22 cellular contexts compared by ENCODE assay signal in genomic region chr17:5121186-5121841, GRCh38. TPM values are rescaled to one million over a fixed set of nuclear protein-coding genes. Genes with fewer than 3 reads are reported as not detected.
DNase-seq lines count a peak whose midpoint lies in the region; ATAC-seq and TF ChIP-seq lines count a peak whose summit lies in the region.
"Had no signal": no experiment of that assay in that cellular context is flagged by ENCODE, and none has a peak within 500 bp of the region (broad histone marks: within the 10 kb centered on the region; RNA-seq: fewer than 3 reads in every experiment).

No MANE protein-coding gene starts in this region.

- H3K27me3 ChIP-seq in naive thymus-derived CD4-positive, alpha-beta T cell (ENCODE audit: control insufficient read depth in 2 of 2, insufficient read depth in 2 of 2, low read length in 2 of 2): no peaks in the 10 kb centered on the region

- H3K27me3 Mint-ChIP-seq in activated CD4-positive, alpha-beta T cell treated with anti-CD3 and anti-CD28 coated beads, Interleukin-2, amount 10 ng/mL, durations not matched to agents 24 days and 14 days: peaks cover 42% of the 10 kb centered on the region
- H3K27me3 Mint-ChIP-seq in brain: peaks cover 25% of the 10 kb centered on the region
- peaks cover 46 to 62% (median 50%) of the 10 kb centered on the region in 5 donors for H3K27me3 Mint-ChIP-seq in naive thymus-derived CD4-positive, alpha-beta T cell
- H3K27me3 Mint-ChIP-seq in stimulated activated memory B cell treated with anti-CD40 and anti-IgM and Interleukin-4, amounts not matched to agents 10 μg/mL and 1 μg/mL and 100 μg/mL, for 72 hours: peaks cover 65% of the 10 kb centered on the region

- no peaks in the 10 kb centered on the region for H3K36me3 ChIP-seq in naive thymus-derived CD4-positive, alpha-beta T cell (ENCODE audit: control insufficient read depth in 2 of 3, insufficient read depth in 3 of 3, low read length in 3 of 3)

- no peak overlapping the region for H3K4me3 ChIP-seq in naive thymus-derived CD4-positive, alpha-beta T cell (ENCODE audit: low read length)
- H3K4me3 ChIP-seq: SK-N-MC had no signal

- H3K9me3 Mint-ChIP-seq in activated CD4-positive, alpha-beta T cell treated with anti-CD3 and anti-CD28 coated beads, Interleukin-2, amount 10 ng/mL, durations not matched to agents 24 days and 14 days: no peaks in the 10 kb centered on the region
- peaks cover 0 to 10% (median 5%) of the 10 kb centered on the region in 5 experiments for H3K9me3 Mint-ChIP-seq in brain
- H3K9me3 Mint-ChIP-seq in naive thymus-derived CD4-positive, alpha-beta T cell: peaks cover 0 to 15% (median 2%) of the 10 kb centered on the region in 11 donors
- H3K9me3 Mint-ChIP-seq in stimulated activated memory B cell treated with anti-CD40 and anti-IgM and Interleukin-4, amounts not matched to agents 10 μg/mL and 1 μg/mL and 100 μg/mL, for 72 hours: no peaks in the 10 kb centered on the region
- H3K9me3 Mint-ChIP-seq: activated CD8-positive, alpha-beta T cell treated with anti-CD3 and anti-CD28 coated beads for 36 hours had no signal

- TF ChIP-seq CTCF in brain (conservative IDR thresholded peaks at IDR 0.05): no peak

- H3K4me1 Mint-ChIP-seq in activated CD4-positive, alpha-beta T cell treated with anti-CD3 and anti-CD28 coated beads, Interleukin-2, amount 10 ng/mL, durations not matched to agents 24 days and 14 days: no peaks in the 10 kb centered on the region
- peaks cover 18% of the 10 kb centered on the region for H3K4me1 Mint-ChIP-seq in brain
- peaks cover 0 to 11% (median 5%) of the 10 kb centered on the region in 7 donors for H3K4me1 Mint-ChIP-seq in naive thymus-derived CD4-positive, alpha-beta T cell
- H3K4me1 Mint-ChIP-seq in stimulated activated memory B cell treated with anti-CD40 and anti-IgM and Interleukin-4, amounts not matched to agents 10 μg/mL and 1 μg/mL and 100 μg/mL, for 72 hours: peaks cover 11% of the 10 kb centered on the region

- no peak for ATAC-seq in naive thymus-derived CD4-positive, alpha-beta T cell
- no peak for ATAC-seq in stimulated activated memory B cell treated with anti-CD40 and anti-IgM and Interleukin-4, amounts not matched to agents 10 μg/mL and 1 μg/mL and 100 μg/mL, for 72 hours
- no peak for ATAC-seq in GM18502 (IDR thresholded peaks at IDR 0.05; ENCODE audit: poor library complexity, unreplicated experiment)
- ATAC-seq in HG02840 (IDR thresholded peaks at IDR 0.05; ENCODE audit: low FRiP score, unreplicated experiment): no peak
- ATAC-seq: activated CD8-positive, alpha-beta T cell treated with anti-CD3 and anti-CD28 coated beads for 36 hours; HepG2; left ventricle myocardium superior; right cardiac atrium had no signal

- intact Hi-C loops in activated CD4-positive, alpha-beta T cell treated with anti-CD3 and anti-CD28 coated beads, Interleukin-2, amount 10 ng/mL, durations not matched to agents 24 days and 14 days (cut with micrococcal nuclease): no loop called here
- intact Hi-C loops in naive thymus-derived CD4-positive, alpha-beta T cell (cut with micrococcal nuclease): no loop called here

- POLR2A ChIA-PET in naive thymus-derived CD4-positive, alpha-beta T cell (lab: Charles Lee): no interaction called here

- no peaks in the 10 kb centered on the region for H3K4me1 ChIP-seq in naive thymus-derived CD4-positive, alpha-beta T cell (ENCODE audit: control insufficient read depth in 2 of 2, insufficient read depth in 2 of 2, low read length in 2 of 2)

- H3K36me3 Mint-ChIP-seq in activated CD4-positive, alpha-beta T cell treated with anti-CD3 and anti-CD28 coated beads, Interleukin-2, amount 10 ng/mL, durations not matched to agents 24 days and 14 days (ENCODE audit: low read depth): no peaks in the 10 kb centered on the region
- H3K36me3 Mint-ChIP-seq in brain: no peaks in the 10 kb centered on the region
- peaks cover 0 to 8% (median 2%) of the 10 kb centered on the region in 5 donors for H3K36me3 Mint-ChIP-seq in naive thymus-derived CD4-positive, alpha-beta T cell
- no peaks in the 10 kb centered on the region for H3K36me3 Mint-ChIP-seq in stimulated activated memory B cell treated with anti-CD40 and anti-IgM and Interleukin-4, amounts not matched to agents 10 μg/mL and 1 μg/mL and 100 μg/mL, for 72 hours

- H3K27ac ChIP-seq in naive thymus-derived CD4-positive, alpha-beta T cell (ENCODE audit: low read depth, low read length): no peak overlapping the region
- H3K27ac ChIP-seq: SK-N-MC had no signal

- H3K4me3 Mint-ChIP-seq in activated CD4-positive, alpha-beta T cell treated with anti-CD3 and anti-CD28 coated beads, Interleukin-2, amount 10 ng/mL, durations not matched to agents 24 days and 14 days: peak overlapping the region; percentile 39
- H3K4me3 Mint-ChIP-seq in brain: peak overlapping the region in 4 of 5 experiments; percentile 28 to 66 (median 54)
- peak overlapping the region in 7 of 10 donors; percentile 11 to 77 (median 61) for H3K4me3 Mint-ChIP-seq in naive thymus-derived CD4-positive, alpha-beta T cell
- peak overlapping the region; percentile 19 for H3K4me3 Mint-ChIP-seq in stimulated activated memory B cell treated with anti-CD40 and anti-IgM and Interleukin-4, amounts not matched to agents 10 μg/mL and 1 μg/mL and 100 μg/mL, for 72 hours
- H3K4me3 Mint-ChIP-seq: activated CD8-positive, alpha-beta T cell treated with anti-CD3 and anti-CD28 coated beads for 36 hours had no signal

- no peak overlapping the region for H3K27ac Mint-ChIP-seq in activated CD4-positive, alpha-beta T cell treated with anti-CD3 and anti-CD28 coated beads, Interleukin-2, amount 10 ng/mL, durations not matched to agents 24 days and 14 days
- H3K27ac Mint-ChIP-seq in brain: peak overlapping the region in 1 of 5 experiments; percentile 79
- no peak overlapping the region for H3K27ac Mint-ChIP-seq in naive thymus-derived CD4-positive, alpha-beta T cell
- no peak overlapping the region for H3K27ac Mint-ChIP-seq in stimulated activated memory B cell treated with anti-CD40 and anti-IgM and Interleukin-4, amounts not matched to agents 10 μg/mL and 1 μg/mL and 100 μg/mL, for 72 hours
- H3K27ac Mint-ChIP-seq: activated CD8-positive, alpha-beta T cell treated with anti-CD3 and anti-CD28 coated beads for 36 hours had no signal

- CTCF ChIA-PET in naive thymus-derived CD4-positive, alpha-beta T cell (lab: Charles Lee): interaction anchor here (0.6 kb wide), 1 partner anchor 57 kb away, joined by 3 read pairs; no protein-coding TSS in a partner anchor

- DNase-seq in activated CD4-positive, alpha-beta T cell treated with anti-CD3 and anti-CD28 coated beads, Interleukin-2, amount 10 ng/mL, durations not matched to agents 24 days and 14 days: no peak
- no peak for DNase-seq in activated CD4-positive, alpha-beta T cell treated with anti-CD3 and anti-CD28 coated beads, Interleukin-2, amount 50 U/mL, for 4 hours
- DNase-seq in naive thymus-derived CD4-positive, alpha-beta T cell: no peak
- DNase-seq in SHP77 (lab: John Stamatoyannopoulos, UW): no peak
- DNase-seq: 8988T; activated CD8-positive, alpha-beta T cell treated with anti-CD3 and anti-CD28 coated beads for 36 hours; C1 segment of cervical spinal cord; DMS79; effector memory CD4-positive, alpha-beta T cell; left ventricle myocardium superior; NCI-H2029 treated with DMSO at 0.1 percent for 48 hours; NCI-H524 treated with DMSO at 0.1 percent for 48 hours; right cardiac atrium; stimulated activated CD4-positive, alpha-beta T cell treated with anti-CD3 and anti-CD28 coated beads, Interleukin-2, amount 100 ng/mL, for 24 hours; trophoblast cell had no signal

- no peaks in the 10 kb centered on the region for H3K9me3 ChIP-seq in naive thymus-derived CD4-positive, alpha-beta T cell (ENCODE audit: control insufficient read depth in 2 of 3, low read length in 3 of 3)

RNA-seq across cellular contexts. Expression of gene USP6, which starts 5.5 kb away (rescaled TPM):
- total RNA-seq in activated CD4-positive, alpha-beta T cell treated with anti-CD3 and anti-CD28 coated beads, Interleukin-2, amount 10 ng/mL, durations not matched to agents 24 days and 14 days: 0.02 TPM in 2 replicates
- 0.05 TPM for polyA plus RNA-seq in brain (ENCODE audit: insufficient read depth, low read depth, low replicate concordance)
- total RNA-seq in naive thymus-derived CD4-positive, alpha-beta T cell: under 1 TPM in 4 of 5 experiments, not detected in 1; 0.05 to 0.19 (median 0.13) TPM
- polyA plus RNA-seq in naive thymus-derived CD4-positive, alpha-beta T cell: under 1 TPM in 1 of 2 donors, not detected in 1; 0.06 TPM
- total RNA-seq: bronchial epithelial cell had no signal
- polyA plus RNA-seq: HepG2 had no signal

RNA-seq across cellular contexts. Expression of gene ZNF232, which starts 9.6 kb away (rescaled TPM):
- total RNA-seq in activated CD4-positive, alpha-beta T cell treated with anti-CD3 and anti-CD28 coated beads, Interleukin-2, amount 10 ng/mL, durations not matched to agents 24 days and 14 days: 17.4 and 19.8 TPM in 2 replicates
- polyA plus RNA-seq in brain (ENCODE audit: insufficient read depth, low read depth, low replicate concordance): 30.9 TPM
- total RNA-seq in naive thymus-derived CD4-positive, alpha-beta T cell: 10 to 100 TPM in 3 of 5 experiments, 1 to 10 TPM in 2; 5.1 to 20.3 (median 11.2) TPM
- polyA plus RNA-seq in naive thymus-derived CD4-positive, alpha-beta T cell: 10 to 100 TPM in 1 of 2 donors, 1 to 10 TPM in 1; 9.1 to 13.6 TPM

RNA-seq across cellular contexts. Expression of gene ZFP3, which starts 43.0 kb away (rescaled TPM):
- total RNA-seq in activated CD4-positive, alpha-beta T cell treated with anti-CD3 and anti-CD28 coated beads, Interleukin-2, amount 10 ng/mL, durations not matched to agents 24 days and 14 days: 1.9 and 2.6 TPM in 2 replicates
- polyA plus RNA-seq in brain (ENCODE audit: insufficient read depth, low read depth, low replicate concordance): 3.6 TPM
- total RNA-seq in naive thymus-derived CD4-positive, alpha-beta T cell: 10 to 100 TPM in 2 of 5 experiments, 1 to 10 TPM in 3; 3.5 to 14.8 (median 5.7) TPM
- polyA plus RNA-seq in naive thymus-derived CD4-positive, alpha-beta T cell: 1 to 10 TPM; 1.4 to 1.6 TPM
- total RNA-seq: HepG2 had no signal
- polyA plus RNA-seq: HepG2 had no signal
